In the genomic region with DNA sequence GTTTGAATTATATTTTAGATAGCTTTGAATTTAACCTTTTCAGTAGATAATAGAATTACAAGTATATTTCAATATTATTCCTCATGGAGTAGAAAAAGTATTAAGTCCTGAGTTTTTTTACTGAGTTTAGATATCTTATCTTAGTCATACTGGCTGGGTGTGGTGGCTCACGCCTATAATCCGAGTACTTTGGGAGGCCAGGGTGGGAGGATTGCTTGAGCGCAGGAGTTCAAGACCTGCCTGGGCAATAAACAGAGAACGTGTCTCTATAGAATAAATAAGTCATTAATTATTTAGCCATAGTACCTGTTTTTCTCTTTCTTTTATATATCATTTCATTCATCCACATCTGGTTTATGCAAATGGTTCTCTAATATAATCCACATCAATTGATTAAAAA, we compare ENCODE assay signal across 28 cellular contexts.
"Had no signal": no experiment of that assay in that cellular context is flagged by ENCODE, and none has a peak within 500 bp of the region (broad histone marks: within the 10 kb centered on the region; RNA-seq: fewer than 3 reads in every experiment).

No MANE protein-coding gene starts in this region.

- H3K27me3 Mint-ChIP-seq: activated CD4-positive, alpha-beta memory T cell treated with anti-CD3 and anti-CD28 coated beads, Interleukin-2, amount 10 ng/mL, durations not matched to agents 7 days and 5 days; activated CD4-positive, alpha-beta T cell treated with anti-CD3 and anti-CD28 coated beads, Interleukin-2, amount 10 ng/mL, durations not matched to agents 7 days and 5 days; activated naive CD8-positive, alpha-beta T cell; activated naive CD8-positive, alpha-beta T cell treated with anti-CD3 and anti-CD28 coated beads, Interleukin-2, amount 50 U/mL, for 24 hours; activated T-cell treated with anti-CD3 and anti-CD28 coated beads, Interleukin-2, amount 50 U/mL, for 24 hours; effector memory CD8-positive, alpha-beta T cell had no signal

- H3K4me3 ChIP-seq: adrenal gland, body of pancreas had no signal

- H3K4me3 Mint-ChIP-seq: activated CD4-positive, alpha-beta memory T cell treated with anti-CD3 and anti-CD28 coated beads, Interleukin-2, amount 10 ng/mL, durations not matched to agents 7 days and 5 days; activated CD4-positive, alpha-beta T cell treated with anti-CD3 and anti-CD28 coated beads, Interleukin-2, amount 10 ng/mL, durations not matched to agents 7 days and 5 days; activated naive CD8-positive, alpha-beta T cell; activated naive CD8-positive, alpha-beta T cell treated with anti-CD3 and anti-CD28 coated beads, Interleukin-2, amount 50 U/mL, for 24 hours; activated T-cell treated with anti-CD3 and anti-CD28 coated beads, Interleukin-2, amount 50 U/mL, for 24 hours; activated T-cell treated with anti-CD3 and anti-CD28 coated beads, Interleukin-2, amount 50 U/mL, for 72 hours; effector memory CD8-positive, alpha-beta T cell; WTC11 had no signal

- H3K36me3 ChIP-seq: adrenal gland had no signal

- H3K9me3 Mint-ChIP-seq: activated naive CD8-positive, alpha-beta T cell treated with anti-CD3 and anti-CD28 coated beads, Interleukin-2, amount 50 U/mL, for 24 hours; activated T-cell treated with anti-CD3 and anti-CD28 coated beads, Interleukin-2, amount 50 U/mL, for 72 hours; effector memory CD8-positive, alpha-beta T cell had no signal

- H3K27ac ChIP-seq: adrenal gland, body of pancreas had no signal

- H3K27ac Mint-ChIP-seq: activated CD4-positive, alpha-beta memory T cell treated with anti-CD3 and anti-CD28 coated beads, Interleukin-2, amount 10 ng/mL, durations not matched to agents 7 days and 5 days; activated CD4-positive, alpha-beta T cell treated with anti-CD3 and anti-CD28 coated beads, Interleukin-2, amount 10 ng/mL, durations not matched to agents 7 days and 5 days; activated naive CD8-positive, alpha-beta T cell; activated naive CD8-positive, alpha-beta T cell treated with anti-CD3 and anti-CD28 coated beads, Interleukin-2, amount 50 U/mL, for 24 hours; activated T-cell treated with anti-CD3 and anti-CD28 coated beads, Interleukin-2, amount 50 U/mL, for 24 hours; activated T-cell treated with anti-CD3 and anti-CD28 coated beads, Interleukin-2, amount 50 U/mL, for 72 hours; WTC11 had no signal

- DNase-seq: activated CD4-positive, alpha-beta memory T cell treated with anti-CD3 and anti-CD28 coated beads, Interleukin-2, amount 10 ng/mL, durations not matched to agents 7 days and 5 days; activated CD4-positive, alpha-beta T cell treated with anti-CD3 and anti-CD28 coated beads for 1 hour; activated CD4-positive, alpha-beta T cell treated with anti-CD3 and anti-CD28 coated beads for 4 hours; activated CD4-positive, alpha-beta T cell treated with anti-CD3 and anti-CD28 coated beads, Interleukin-2, amount 10 ng/mL, durations not matched to agents 7 days and 5 days; activated CD4-positive, alpha-beta T cell treated with anti-CD3 and anti-CD28 coated beads, Interleukin-2, amount 50 U/mL, for 4 hours; activated CD8-positive, alpha-beta memory T cell treated with anti-CD3 and anti-CD28 coated beads, Interleukin-2, amount 50 U/mL, for 48 hours; activated effector memory CD4-positive, alpha-beta T cell treated with Interleukin-2 at 50 U/mL for 16 hours; activated gamma-delta T cell treated with Interleukin-2 at 50 U/mL for 16 hours; activated naive CD4-positive, alpha-beta T cell treated with anti-CD3 and anti-CD28 coated beads, Interleukin-2, amount 50 U/mL, for 16 hours; activated naive CD4-positive, alpha-beta T cell treated with Interleukin-2 at 50 U/mL for 16 hours; activated naive CD8-positive, alpha-beta T cell treated with anti-CD3 and anti-CD28 coated beads, Interleukin-2, amount 50 U/mL, for 24 hours; activated T-cell treated with anti-CD3 and anti-CD28 coated beads for 4 hours; activated T-cell treated with anti-CD3 and anti-CD28 coated beads, Interleukin-2, amount 50 U/mL, for 24 hours; activated T-cell treated with anti-CD3 and anti-CD28 coated beads, Interleukin-2, amount 50 U/mL, for 72 hours; adrenal gland; amygdala; aorta; body of pancreas; caudate nucleus; cortex of kidney; dermis blood vessel endothelial cell; effector CD4-positive, alpha-beta T cell; effector memory CD8-positive, alpha-beta T cell; foreskin fibroblast; head of caudate nucleus; T-helper 2 cell had no signal

- H3K9me3 ChIP-seq: adrenal gland, body of pancreas had no signal

- H3K27me3 ChIP-seq: adrenal gland, body of pancreas had no signal

- ATAC-seq: activated naive CD8-positive, alpha-beta T cell treated with anti-CD3 and anti-CD28 coated beads, Interleukin-2, amount 50 U/mL, for 24 hours; activated T-cell treated with anti-CD3 and anti-CD28 coated beads, Interleukin-2, amount 50 U/mL, for 72 hours; body of pancreas; effector memory CD8-positive, alpha-beta T cell; WTC11 had no signal
